Comparison of ENCODE assay signal across 28 cellular contexts in the genomic region with DNA sequence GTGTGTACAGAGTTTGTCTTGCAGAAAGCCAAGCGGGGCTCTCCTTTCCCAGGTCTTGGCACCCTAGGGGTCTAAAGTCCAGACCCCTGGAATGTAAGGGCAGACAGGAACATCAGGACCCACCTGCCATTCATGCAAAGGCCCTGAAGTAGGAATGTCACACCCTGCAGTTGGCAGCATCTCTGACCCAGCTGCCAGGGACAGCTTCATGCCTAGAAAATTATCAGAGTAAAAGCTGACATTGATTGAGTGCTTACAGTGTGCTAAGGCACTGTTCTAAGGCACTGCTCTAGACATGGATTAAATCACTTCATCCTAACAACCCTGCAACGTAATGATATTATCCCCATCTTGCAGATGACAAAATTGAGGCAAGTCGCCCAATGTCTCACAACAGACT. TPM values are rescaled to one million over a fixed set of nuclear protein-coding genes. Genes with fewer than 3 reads are reported as not detected.
DNase-seq lines count a peak whose midpoint lies in the region; ATAC-seq and TF ChIP-seq lines count a peak whose summit lies in the region.
"Had no signal": no experiment of that assay in that cellular context is flagged by ENCODE, and none has a peak within 500 bp of the region (broad histone marks: within the 10 kb centered on the region; RNA-seq: fewer than 3 reads in every experiment).

No MANE protein-coding gene starts in this region.

- H3K36me3 ChIP-seq in A673 (ENCODE audit: insufficient read depth, low read length, poor library complexity, severe bottlenecking) (no peaks in the 10 kb centered on the region), adipocyte (ENCODE audit: control insufficient read depth, insufficient read depth, low read length, severe bottlenecking) (no peaks in the 10 kb centered on the region), osteoblast (ENCODE audit: insufficient read depth, low read length) (no peaks in the 10 kb centered on the region)
- H3K36me3 ChIP-seq: BE2C, left lung had no signal

- no peak overlapping the region for H3K27ac ChIP-seq in A673 (ENCODE audit: low read depth, low read length, poor library complexity, severe bottlenecking)
- peak overlapping the region; percentile 39 for H3K27ac ChIP-seq in osteoblast (ENCODE audit: low read depth, low read length)
- H3K27ac ChIP-seq: VCaP had no signal

- BruUV-seq in A673 (replicated peaks; lab: Mats Ljungman, UMichigan), result no TSS peak

- H3K27me3 ChIP-seq in A673 (replicated peaks; ENCODE audit: insufficient read depth, low read depth, low read length, poor library complexity), result no peaks in the 10 kb centered on the region
- no peaks in the 10 kb centered on the region for H3K27me3 ChIP-seq in adipocyte (replicated peaks; ENCODE audit: control insufficient read depth, insufficient read depth, low read length)
- H3K27me3 ChIP-seq in osteoblast (ENCODE audit: insufficient read depth, low read length), result no peaks in the 10 kb centered on the region
- H3K27me3 ChIP-seq: BE2C, left lung had no signal

- H3K4me3 ChIP-seq in A673 (ENCODE audit: low read depth, low read length, poor library complexity, severe bottlenecking), result no peak overlapping the region
- peak overlapping the region; percentile 28 for H3K4me3 ChIP-seq in adipocyte (ENCODE audit: low read length)
- H3K4me3 ChIP-seq in osteoblast (ENCODE audit: insufficient read depth, low read length), result no peak overlapping the region
- H3K4me3 ChIP-seq: left lung, skin epidermis had no signal

- H3K79me2 ChIP-seq in osteoblast (ENCODE audit: insufficient read depth, low read length), result no peaks in the 10 kb centered on the region

- H3K4me1 ChIP-seq in A673 (ENCODE audit: insufficient read depth, low read length, poor library complexity, severe bottlenecking) (peaks cover 25% of the 10 kb centered on the region), adipocyte (ENCODE audit: control insufficient read depth, insufficient read depth, low read length) (peaks cover 31% of the 10 kb centered on the region), osteoblast (ENCODE audit: insufficient read depth, low read length) (peaks cover 30% of the 10 kb centered on the region)
- H3K4me1 ChIP-seq: BE2C had no signal

- ATAC-seq in left cardiac atrium, result peak; percentile 70 to 74
- no peak for ATAC-seq in GM21723 (IDR thresholded peaks at IDR 0.05; ENCODE audit: unreplicated experiment)
- no peak for ATAC-seq in HG03342 (IDR thresholded peaks at IDR 0.05; ENCODE audit: unreplicated experiment)
- ATAC-seq: activated T-cell treated with anti-CD3 and anti-CD28 coated beads, Interleukin-2, amount 50 U/mL, for 4 hours had no signal

- TF ChIP-seq CTCF in A673 (conservative IDR thresholded peaks at IDR 0.05; ENCODE audit: low read depth, low read length), result no peak
- TF ChIP-seq CTCF in osteoblast (IDR thresholded peaks at IDR 0.05; ENCODE audit: extremely low read depth, low read depth, low read length), result no peak

- CTCF ChIA-PET in A673 (lab: Charles Lee), result no interaction called here

- peak; percentile 2 for DNase-seq in A673 (ENCODE audit: low spot score)
- no peak for DNase-seq in adipocyte (ENCODE audit: low read depth)
- DNase-seq in left cardiac atrium, result no peak
- peak; percentile 87 for DNase-seq in osteoblast (ENCODE audit: insufficient read length, low spot score, missing footprints)
- DNase-seq in NCI-H774 (lab: John Stamatoyannopoulos, UW), result no peak
- no peak for DNase-seq in DMS153 (lab: John Stamatoyannopoulos, UW)
- DNase-seq: activated CD4-positive, alpha-beta T cell treated with anti-CD3 and anti-CD28 coated beads for 48 hours; activated naive CD4-positive, alpha-beta T cell; activated T-cell treated with anti-CD3 and anti-CD28 coated beads, Interleukin-2, amount 50 U/mL, for 4 hours; amygdala; BE2C; central memory CD4-positive, alpha-beta T cell; DMS53; head of caudate nucleus; Kasumi-1; left lung; NCI-H1048; NCI-H2029; NCI-H2227 treated with DMSO at 0.1 percent for 48 hours; NCI-H748 treated with DMSO at 0.1 percent for 48 hours; RPMI8226; stimulated activated CD4-positive, alpha-beta T cell treated with anti-CD3 and anti-CD28 coated beads, Interleukin-2, amount 100 ng/mL, for 24 hours had no signal

- no peak overlapping the region for H2AFZ ChIP-seq in osteoblast (ENCODE audit: low read length)

- intact Hi-C loops in A673 (cut with micrococcal nuclease; ENCODE audit: unreplicated experiment) (no loop called here), left cardiac atrium (cut with DNase I) (no loop called here)

- peak overlapping the region; percentile 80 for H3K4me2 ChIP-seq in osteoblast (ENCODE audit: insufficient read depth, low read length)

- peak overlapping the region; percentile 83 for H3K9ac ChIP-seq in adipocyte (ENCODE audit: low read length)

- H4K20me1 ChIP-seq in osteoblast (ENCODE audit: insufficient read depth, low read length), result no peaks in the 10 kb centered on the region

- H3K9me3 ChIP-seq in A673 (ENCODE audit: low read depth, low read length, poor library complexity, severe bottlenecking), result no peaks in the 10 kb centered on the region
- H3K9me3 ChIP-seq in adipocyte (ENCODE audit: control insufficient read depth, low read length), result no peaks in the 10 kb centered on the region
- no peaks in the 10 kb centered on the region for H3K9me3 ChIP-seq in osteoblast (ENCODE audit: low read depth, low read length)
- H3K9me3 ChIP-seq: BE2C, left lung had no signal

- POLR2A ChIA-PET in A673 (lab: Charles Lee; ENCODE audit: low non-redundant PET), result no interaction called here

RNA-seq across cellular contexts. Expression of a gene that starts 24.7 kb away (rescaled TPM):
- not detected in 2 replicates for total RNA-seq in A673 (2021)
- total RNA-seq in left cardiac atrium, result under 1 TPM; 0.03 to 0.10 TPM
- total RNA-seq in osteoblast, result under 0.01 and 0.29 TPM in 2 replicates
- total RNA-seq: activated T-cell treated with anti-CD3 and anti-CD28 coated beads, Interleukin-2, amount 50 U/mL, for 4 hours; dermis microvascular lymphatic vessel endothelial cell; mucosa of gallbladder had no signal

Comparison
In these comparisons a context has a peak if more than half of its experiments do, and no peak if none do; other contexts are left out.
1. DNase-seq: peak in A673 (single experiment) and osteoblast (single experiment); none in adipocyte (single experiment), left cardiac atrium (single experiment), NCI-H774 (single experiment) and DMS153 (single experiment).
2. ATAC-seq: peak in left cardiac atrium (2 of 2); none in GM21723 (single experiment) and HG03342 (single experiment).